Comparison of ENCODE assay signal across 8 cellular contexts in the genomic region with DNA sequence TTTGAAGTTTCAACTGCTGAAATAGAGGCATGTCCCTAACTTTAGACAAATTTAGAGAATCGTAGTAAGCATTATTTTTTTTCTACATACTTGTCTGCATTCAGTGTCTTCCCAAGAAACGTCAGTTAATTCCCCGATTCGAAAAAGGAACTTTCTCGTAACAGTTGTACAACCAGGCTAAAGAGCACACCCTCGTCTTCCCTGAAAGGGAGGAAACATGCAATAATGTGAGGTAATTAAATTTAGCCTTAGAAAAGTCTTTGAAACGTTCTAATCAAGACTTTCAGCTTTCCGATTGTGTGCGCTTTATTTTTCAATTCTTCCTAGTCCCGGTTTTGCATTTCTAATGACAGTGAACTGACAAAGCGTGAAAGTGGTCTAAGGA. TPM values are rescaled to one million over a fixed set of nuclear protein-coding genes. Genes with fewer than 3 reads are reported as not detected.
DNase-seq lines count a peak whose midpoint lies in the region; ATAC-seq and TF ChIP-seq lines count a peak whose summit lies in the region.

No MANE protein-coding gene starts in this region.

- H3K36me3 ChIP-seq in GM23248 (ENCODE audit: low read depth), result no peaks in the 10 kb centered on the region
- no peaks in the 10 kb centered on the region for H3K36me3 ChIP-seq in heart right ventricle

- peak; percentile 19 for DNase-seq in GM23248
- no peak for DNase-seq in heart right ventricle
- no peak for DNase-seq in skeletal muscle cell (ENCODE audit: low read depth)
- no peak for DNase-seq in NCI-H226
- DNase-seq in A172 (ENCODE audit: low spot score), result no peak
- no peak for DNase-seq in SIG-M5 (lab: John Stamatoyannopoulos, UW)

- no peaks in the 10 kb centered on the region for H3K9me2 ChIP-seq in GM23248 (ENCODE audit: insufficient read depth)

- ATAC-seq in heart right ventricle, result peak in 5 of 8 donors; percentile 22 to 34 (median 30)
- ATAC-seq in HG02840 (IDR thresholded peaks at IDR 0.05; ENCODE audit: low FRiP score, unreplicated experiment), result no peak

- no peaks in the 10 kb centered on the region for H3K9me3 ChIP-seq in GM23248 (ENCODE audit: low read depth)
- H3K9me3 ChIP-seq in heart right ventricle, result no peaks in the 10 kb centered on the region

- H3K79me2 ChIP-seq in GM23248 (ENCODE audit: insufficient read depth), result no peaks in the 10 kb centered on the region

- TF ChIP-seq CTCF in WI38 (IDR thresholded peaks at IDR 0.05; ENCODE audit: low read depth, low read length) (no peak), heart right ventricle (IDR thresholded peaks at IDR 0.05) (no peak)

- peaks cover 23% of the 10 kb centered on the region for H3F3A ChIP-seq in GM23248 (ENCODE audit: insufficient read depth)

- WGBS in GM23248 (ENCODE audit: low coverage in 1 of 2, low lambda C conversion rate in 2 of 2, missing lambda C conversion rate in 2 of 2), 2 experiments, result 1 to 2% methylated on average over 11 of the region's 11 CpGs
- WGBS in heart right ventricle, 2 donors, result 9 to 11% methylated on average over 11 of the region's 11 CpGs

- no peaks in the 10 kb centered on the region for H4K20me1 ChIP-seq in GM23248 (ENCODE audit: insufficient read depth)

- in situ Hi-C loops in GM23248 (cut with MboI), result no loop called here

- H3K9ac ChIP-seq in GM23248, result peak overlapping the region; percentile 75

- peaks cover 18% of the 10 kb centered on the region for H3K4me1 ChIP-seq in GM23248 (ENCODE audit: insufficient read depth)
- peaks cover 0 to 50% (median 9%) of the 10 kb centered on the region in 9 donors for H3K4me1 ChIP-seq in heart right ventricle

- H3K4me3 ChIP-seq in GM23248, result peak overlapping the region; percentile 79
- H3K4me3 ChIP-seq in WI38 (ENCODE audit: low read depth, low read length), result peak overlapping the region; percentile 41
- H3K4me3 ChIP-seq in heart right ventricle, result peak overlapping the region; percentile 32 to 67 (median 60)
- peak overlapping the region; percentile 72 for H3K4me3 ChIP-seq in skeletal muscle cell (ENCODE audit: low read depth, low read length)

- H3K27ac ChIP-seq in GM23248 (peak overlapping the region; percentile 50), heart right ventricle (peak overlapping the region; percentile 75 to 90 (median 86))

- no peaks in the 10 kb centered on the region for H3K27me3 ChIP-seq in GM23248 (replicated peaks; ENCODE audit: insufficient read depth)
- peaks cover 0 to 14% (median 0%) of the 10 kb centered on the region in 7 donors for H3K27me3 ChIP-seq in heart right ventricle

- intact Hi-C loops in heart right ventricle (cut with DNase I), result loop anchor here in 6 of 10 donors (2.0 to 10.0 kb wide), 8 partner anchors 34 to 191 kb away; no protein-coding TSS in a partner anchor

- peak overlapping the region; percentile 92 for H2AFZ ChIP-seq in GM23248

- H3K4me2 ChIP-seq in GM23248 (ENCODE audit: unreplicated experiment), result peak overlapping the region; percentile 97

RNA-seq across cellular contexts. Expression of a gene that starts 0.4 kb away (rescaled TPM):
- total RNA-seq in GM23248 (2014; rRNA removed; shearing (Covaris generic)), result 1.8 and 2.5 TPM in 2 replicates
- 1.7 and 2.3 TPM in 2 replicates for polyA plus RNA-seq in GM23248 (2016; fragmentation: Nextera tagmentation; extraction: Ambion mirVana)
- 10 to 100 TPM; 39.5 to 83.6 (median 58.5) TPM for total RNA-seq in heart right ventricle
- 10 to 100 TPM; 54.2 to 62.4 TPM for polyA plus RNA-seq in heart right ventricle
- total RNA-seq in A172 (2014; rRNA removed; shearing (Covaris generic)), result not detected in 2 replicates

Comparison
In these comparisons a context has a peak if more than half of its experiments do, and no peak if none do; other contexts are left out.
1. RNA of a gene that starts 0.4 kb away (total RNA-seq): 39.5 to 83.6 TPM in heart right ventricle; 1.8 to 2.5 TPM in GM23248 and not detected in A172; every median in the first group is over 10 times any median in the second.
2. Peak in every context shown above with its lines, with median percentiles within 50 percentile points of each other: H3K4me3 ChIP-seq.